Comparison of ENCODE assay signal across 8 cellular contexts in genomic region chr1:51516639-51517158, GRCh38. TPM values are rescaled to one million over a fixed set of nuclear protein-coding genes. Genes with fewer than 3 reads are reported as not detected.
DNase-seq lines count a peak whose midpoint lies in the region; ATAC-seq and TF ChIP-seq lines count a peak whose summit lies in the region.

No MANE protein-coding gene starts in this region.

- peaks cover 8% of the 10 kb centered on the region for H3K79me1 ChIP-seq in neuronal stem cell (ENCODE audit: low read depth, low read length)

- H3K27me3 ChIP-seq in OCI-LY1 (ENCODE audit: insufficient read depth, low read length) (no peaks in the 10 kb centered on the region), endocrine pancreas (ENCODE audit: control insufficient read depth, insufficient read depth, low read length) (no peaks in the 10 kb centered on the region), ovary (no peaks in the 10 kb centered on the region), neuronal stem cell (ENCODE audit: control insufficient read depth in 3 of 3, insufficient read depth in 3 of 3, low read depth in 1 of 3, low read length in 3 of 3) (no peaks in the 10 kb centered on the region)

- H3K4me1 ChIP-seq in OCI-LY1 (ENCODE audit: insufficient read depth, low read length, severe bottlenecking) (peaks cover 76% of the 10 kb centered on the region), endocrine pancreas (ENCODE audit: control insufficient read depth, insufficient read depth, low read length) (peaks cover 19% of the 10 kb centered on the region), ovary (ENCODE audit: insufficient read depth) (peaks cover 3% of the 10 kb centered on the region), neuronal stem cell (ENCODE audit: control insufficient read depth in 2 of 2, insufficient read depth in 1 of 2, low read depth in 1 of 2, low read length in 2 of 2) (peaks cover 5 to 6% of the 10 kb centered on the region in 2 donors)

- H3K4me2 ChIP-seq in OCI-LY1 (ENCODE audit: low read length) (peak overlapping the region; percentile 82), neuronal stem cell (ENCODE audit: insufficient read depth, low read length, poor library complexity, severe bottlenecking) (no peak overlapping the region)

- no peak for TF ChIP-seq EP300 in ovary (IDR thresholded peaks at IDR 0.05)

- DNase-seq in Daoy (ENCODE audit: low read depth) (peak; percentile 30), ovary (no peak), NCI-H345 treated with DMSO at 0.1 percent for 48 hours (lab: John Stamatoyannopoulos, UW; ENCODE audit: unreplicated experiment) (no peak), neuronal stem cell (ENCODE audit: low spot score) (no peak)
- DNase-seq in stimulated activated naive CD4-positive, alpha-beta T cell (lab: John Stamatoyannopoulos, UW), result no peak

- no peak for ATAC-seq in HG02981 (IDR thresholded peaks at IDR 0.05; ENCODE audit: unreplicated experiment)

- WGBS in ovary, 3 donors, result 9 to 16% (median 12%) methylated on average over 2 of the region's 2 CpGs
- WGBS in neuronal stem cell (ENCODE audit: extremely low coverage in 2 of 2, insufficient read length in 2 of 2, insufficient replicate concordance in 1 of 2), 2 donors, result no CpG with 5 or more reads among the region's 2 CpGs

- H3K4ac ChIP-seq in neuronal stem cell (ENCODE audit: low read length), result no peak overlapping the region

- intact Hi-C loops in ovary (cut with DNase I), result loop anchor here in 1 of 4 donors (5.0 kb wide), 1 partner anchor 169 kb away; no protein-coding TSS in a partner anchor

- no peak for TF ChIP-seq POLR2A in ovary (IDR thresholded peaks at IDR 0.05)

- H2BK120ac ChIP-seq in neuronal stem cell (ENCODE audit: low read depth, low read length), result no peak overlapping the region

- 0 out of 2 replicates have a peak, but pooled peaks cover 6% of the 10 kb centered on the region for H3F3A ChIP-seq in OCI-LY1 (ENCODE audit: insufficient read depth, low read length)

- H4K91ac ChIP-seq in neuronal stem cell (ENCODE audit: low read depth, low read length, poor library complexity), result no peak overlapping the region

- H2BK5ac ChIP-seq in neuronal stem cell (ENCODE audit: low read length), result no peak overlapping the region

- no peak overlapping the region for H3K18ac ChIP-seq in neuronal stem cell (ENCODE audit: low read length)

- no peak overlapping the region for H3K23ac ChIP-seq in neuronal stem cell (ENCODE audit: low read depth, low read length, poor library complexity)

- H2BK15ac ChIP-seq in neuronal stem cell (ENCODE audit: low read length), result no peak overlapping the region

- no peaks in the 10 kb centered on the region for H3K9me3 ChIP-seq in OCI-LY1 (ENCODE audit: low read length)
- no peaks in the 10 kb centered on the region for H3K9me3 ChIP-seq in endocrine pancreas (ENCODE audit: control insufficient read depth, low read length)
- no peaks in the 10 kb centered on the region for H3K9me3 ChIP-seq in ovary
- no peaks in the 10 kb centered on the region for H3K9me3 ChIP-seq in neuronal stem cell (replicated peaks in 1 of 2; ENCODE audit: control insufficient read depth in 2 of 2, insufficient read depth in 1 of 2, low read depth in 1 of 2, low read length in 2 of 2)

- H3K27ac ChIP-seq in OCI-LY1 (ENCODE audit: low read depth, low read length, poor library complexity, severe bottlenecking) (peak overlapping the region; percentile 89), ovary (peak overlapping the region in 1 of 2 donors; percentile 61), neuronal stem cell (replicated peaks; ENCODE audit: low read length) (no peak overlapping the region)

- H2AK5ac ChIP-seq in neuronal stem cell (ENCODE audit: low read depth, low read length), result no peak overlapping the region

- no peak overlapping the region for H2AFZ ChIP-seq in OCI-LY1 (ENCODE audit: low read length)
- H2AFZ ChIP-seq in neuronal stem cell (ENCODE audit: low read length), result no peak overlapping the region

- no peak overlapping the region for H3K14ac ChIP-seq in neuronal stem cell (ENCODE audit: low read length)

- no peak overlapping the region for H4K8ac ChIP-seq in neuronal stem cell (ENCODE audit: low read depth, low read length)

- H3K79me2 ChIP-seq in OCI-LY1 (ENCODE audit: insufficient read depth, low read length), result peaks cover 69% of the 10 kb centered on the region

- no peaks in the 10 kb centered on the region for H4K20me1 ChIP-seq in OCI-LY1 (ENCODE audit: insufficient read depth, low read length)

- no peak for TF ChIP-seq CTCF in OCI-LY1 (IDR thresholded peaks at IDR 0.05; ENCODE audit: low read length)
- TF ChIP-seq CTCF in ovary (IDR thresholded peaks at IDR 0.05), result no peak

- H3K4me3 ChIP-seq in OCI-LY1 (ENCODE audit: low read depth, low read length, poor library complexity, severe bottlenecking) (peak overlapping the region; percentile 94), endocrine pancreas (ENCODE audit: control insufficient read depth, insufficient read depth, low read length) (peak overlapping the region; percentile 84), ovary (peak overlapping the region; percentile 58), neuronal stem cell (ENCODE audit: low read length in 2 of 2) (no peak overlapping the region)

- no peak overlapping the region for H2BK12ac ChIP-seq in neuronal stem cell (ENCODE audit: low read length)

- H3K9ac ChIP-seq in OCI-LY1 (ENCODE audit: low read length) (peak overlapping the region; percentile 98), endocrine pancreas (ENCODE audit: control insufficient read depth, insufficient read depth, low read length) (no peak overlapping the region), neuronal stem cell (ENCODE audit: low read depth, low read length, poor library complexity) (no peak overlapping the region)

- H3K36me3 ChIP-seq in OCI-LY1 (ENCODE audit: insufficient read depth, low read length) (no peaks in the 10 kb centered on the region; the same call in 1 of the 2 replicates), endocrine pancreas (ENCODE audit: control insufficient read depth, insufficient read depth, low read length) (no peaks in the 10 kb centered on the region), ovary (no peaks in the 10 kb centered on the region), neuronal stem cell (replicated peaks in 1 of 2; ENCODE audit: control insufficient read depth in 2 of 2, insufficient read depth in 2 of 2, low read length in 2 of 2) (no peaks in the 10 kb centered on the region)

- no peaks in the 10 kb centered on the region for H3K9me2 ChIP-seq in OCI-LY1 (ENCODE audit: low read depth, low read length)

RNA-seq across cellular contexts. Expression of gene EPS15, which starts 2.4 kb away (rescaled TPM):
- total RNA-seq in Daoy (2014; rRNA removed; shearing (Covaris generic)), result 33.4 and 43.0 TPM in 2 replicates
- 10 to 100 TPM; 52.3 to 84.0 (median 74.3) TPM for total RNA-seq in ovary
- 10 to 100 TPM; 20.9 to 38.7 TPM for polyA plus RNA-seq in ovary
- 38.4 TPM for polyA plus RNA-seq in neuronal stem cell (2013, experiment 1 of 2)
- polyA plus RNA-seq in neuronal stem cell (2013, experiment 2 of 2), result 40.8 TPM

Comparison
In these comparisons a context has a peak if more than half of its experiments do, and no peak if none do; other contexts are left out.
1. H3K4me3 ChIP-seq: peak in OCI-LY1 (single experiment), endocrine pancreas (single experiment) and ovary (single experiment); none in neuronal stem cell (0 of 2).